ENCODE assay signal across 1 cellular context in genomic region chr16:70686376-70687171, GRCh38.
TF ChIP-seq lines count a peak whose summit lies in the region.

No MANE protein-coding gene starts in this region.

TF ChIP-seq in GM23338, 12 proteins besides CTCF, POLR2A, EP300 and RAD21 (continued from another document):
- TF ChIP-seq ZNF462 (CRISPR knock-in tag; IDR thresholded peaks at IDR 0.05) = no peak
- TF ChIP-seq, protein P1, sequence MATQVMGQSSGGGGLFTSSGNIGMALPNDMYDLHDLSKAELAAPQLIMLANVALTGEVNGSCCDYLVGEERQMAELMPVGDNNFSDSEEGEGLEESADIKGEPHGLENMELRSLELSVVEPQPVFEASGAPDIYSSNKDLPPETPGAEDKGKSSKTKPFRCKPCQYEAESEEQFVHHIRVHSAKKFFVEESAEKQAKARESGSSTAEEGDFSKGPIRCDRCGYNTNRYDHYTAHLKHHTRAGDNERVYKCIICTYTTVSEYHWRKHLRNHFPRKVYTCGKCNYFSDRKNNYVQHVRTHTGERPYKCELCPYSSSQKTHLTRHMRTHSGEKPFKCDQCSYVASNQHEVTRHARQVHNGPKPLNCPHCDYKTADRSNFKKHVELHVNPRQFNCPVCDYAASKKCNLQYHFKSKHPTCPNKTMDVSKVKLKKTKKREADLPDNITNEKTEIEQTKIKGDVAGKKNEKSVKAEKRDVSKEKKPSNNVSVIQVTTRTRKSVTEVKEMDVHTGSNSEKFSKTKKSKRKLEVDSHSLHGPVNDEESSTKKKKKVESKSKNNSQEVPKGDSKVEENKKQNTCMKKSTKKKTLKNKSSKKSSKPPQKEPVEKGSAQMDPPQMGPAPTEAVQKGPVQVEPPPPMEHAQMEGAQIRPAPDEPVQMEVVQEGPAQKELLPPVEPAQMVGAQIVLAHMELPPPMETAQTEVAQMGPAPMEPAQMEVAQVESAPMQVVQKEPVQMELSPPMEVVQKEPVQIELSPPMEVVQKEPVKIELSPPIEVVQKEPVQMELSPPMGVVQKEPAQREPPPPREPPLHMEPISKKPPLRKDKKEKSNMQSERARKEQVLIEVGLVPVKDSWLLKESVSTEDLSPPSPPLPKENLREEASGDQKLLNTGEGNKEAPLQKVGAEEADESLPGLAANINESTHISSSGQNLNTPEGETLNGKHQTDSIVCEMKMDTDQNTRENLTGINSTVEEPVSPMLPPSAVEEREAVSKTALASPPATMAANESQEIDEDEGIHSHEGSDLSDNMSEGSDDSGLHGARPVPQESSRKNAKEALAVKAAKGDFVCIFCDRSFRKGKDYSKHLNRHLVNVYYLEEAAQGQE (IDR thresholded peaks at IDR 0.05; ENCODE audit: unreplicated experiment) = no peak
- TF ChIP-seq, protein P2, sequence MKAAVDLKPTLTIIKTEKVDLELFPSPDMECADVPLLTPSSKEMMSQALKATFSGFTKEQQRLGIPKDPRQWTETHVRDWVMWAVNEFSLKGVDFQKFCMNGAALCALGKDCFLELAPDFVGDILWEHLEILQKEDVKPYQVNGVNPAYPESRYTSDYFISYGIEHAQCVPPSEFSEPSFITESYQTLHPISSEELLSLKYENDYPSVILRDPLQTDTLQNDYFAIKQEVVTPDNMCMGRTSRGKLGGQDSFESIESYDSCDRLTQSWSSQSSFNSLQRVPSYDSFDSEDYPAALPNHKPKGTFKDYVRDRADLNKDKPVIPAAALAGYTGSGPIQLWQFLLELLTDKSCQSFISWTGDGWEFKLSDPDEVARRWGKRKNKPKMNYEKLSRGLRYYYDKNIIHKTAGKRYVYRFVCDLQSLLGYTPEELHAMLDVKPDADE (IDR thresholded peaks at IDR 0.05) = no peak
